ENCODE assay signal across 11 cellular contexts in genomic region chr7:143375298-143376034, GRCh38. TPM values are rescaled to one million over a fixed set of nuclear protein-coding genes. Genes with fewer than 3 reads are reported as not detected.
DNase-seq lines count a peak whose midpoint lies in the region; ATAC-seq and TF ChIP-seq lines count a peak whose summit lies in the region.
"Had no signal": no experiment of that assay in that cellular context is flagged by ENCODE, and none has a peak within 500 bp of the region (broad histone marks: within the 10 kb centered on the region; RNA-seq: fewer than 3 reads in every experiment).

No MANE protein-coding gene starts in this region.

- H3K4me3 ChIP-seq in CD4-positive, alpha-beta memory T cell (ENCODE audit: low read length in 2 of 2): peak overlapping the region in 1 of 2 donors; percentile 20
- no peak overlapping the region for H3K4me3 ChIP-seq in mucosa of descending colon
- H3K4me3 ChIP-seq: SJCRH30 had no signal

- DNase-seq in CD4-positive, alpha-beta memory T cell: peak; percentile 45 to 79 (median 51)
- DNase-seq in MV-4-11 (lab: John Stamatoyannopoulos, UW) (peak; percentile 92), activated T-helper 1 cell treated with Interleukin-2 at 50 U/mL for 16 hours (ENCODE audit: low read depth) (peak; percentile 25), mucosa of descending colon (peak in 1 of 3 donors; percentile 46), amygdala (lab: John Stamatoyannopoulos, UW) (no peak), NAMALWA (ENCODE audit: low spot score) (no peak)
- DNase-seq: cortex of kidney, midbrain, SJCRH30 had no signal

- H3K4me3 Mint-ChIP-seq in CD4-positive, alpha-beta memory T cell: peak overlapping the region in 7 of 8 donors; percentile 12 to 73 (median 47)

- no peaks in the 10 kb centered on the region for H3K36me3 ChIP-seq in CD4-positive, alpha-beta memory T cell (ENCODE audit: insufficient read depth, low read length)
- no peaks in the 10 kb centered on the region for H3K36me3 ChIP-seq in mucosa of descending colon (ENCODE audit: low read depth)
- H3K36me3 ChIP-seq: SJCRH30 had no signal

- H3K27me3 Mint-ChIP-seq in CD4-positive, alpha-beta memory T cell: no peaks in the 10 kb centered on the region

- intact Hi-C loops in CD4-positive, alpha-beta memory T cell (cut with micrococcal nuclease): loop anchor here (1.0 to 2.0 kb wide), 3 partner anchors 13 to 125 kb away; partner anchors contain the start of gene FAM131B
- intact Hi-C loops in mucosa of descending colon (cut with DNase I, micrococcal nuclease): loop anchor here in 1 of 2 donors (10.0 kb wide), 1 partner anchor 131 kb away; no protein-coding TSS in a partner anchor

- H3K9me3 ChIP-seq in CD4-positive, alpha-beta memory T cell (ENCODE audit: control insufficient read depth in 1 of 2, low read length in 2 of 2): no peaks in the 10 kb centered on the region
- no peaks in the 10 kb centered on the region for H3K9me3 ChIP-seq in mucosa of descending colon
- H3K9me3 ChIP-seq: SJCRH30 had no signal

- CTCF ChIA-PET in CD4-positive, alpha-beta memory T cell (lab: Charles Lee; ENCODE audit: partially characterized antibody): interaction anchor here (0.6 to 6.7 kb wide), 16 partner anchors 9 to 135 kb away, joined by 3 to 71 read pairs (median 5); partner anchors contain the start of genes EPHA1 and GSTK1

- H3K9me3 Mint-ChIP-seq in CD4-positive, alpha-beta memory T cell: peaks cover 0 to 2% (median 0%) of the 10 kb centered on the region in 8 donors

- no peaks in the 10 kb centered on the region for H3K27me3 ChIP-seq in CD4-positive, alpha-beta memory T cell (ENCODE audit: insufficient read depth, low read length)
- H3K27me3 ChIP-seq: SJCRH30 had no signal

- H3K4me1 Mint-ChIP-seq in CD4-positive, alpha-beta memory T cell: peaks cover 55 to 90% (median 71%) of the 10 kb centered on the region in 4 donors

- TF ChIP-seq CTCF in mucosa of descending colon (IDR thresholded peaks at IDR 0.05): no peak

- POLR2A ChIA-PET in CD4-positive, alpha-beta memory T cell (lab: Charles Lee; ENCODE audit: partially characterized antibody): interaction anchor here (0.6 to 3.0 kb wide), 28 partner anchors 9 to 578 kb away, joined by 3 to 37 read pairs (median 4); partner anchors contain the start of genes CASP2, EPHA1, FAM131B and GSTK1

- H3K27ac ChIP-seq in CD4-positive, alpha-beta memory T cell (ENCODE audit: low read depth, low read length): peak overlapping the region; percentile 62
- H3K27ac ChIP-seq: SJCRH30 had no signal

- H3K4me1 ChIP-seq in CD4-positive, alpha-beta memory T cell (ENCODE audit: insufficient read depth, low read length): peaks cover 64% of the 10 kb centered on the region
- H3K4me1 ChIP-seq in mucosa of descending colon (ENCODE audit: low read depth): peaks cover 16% of the 10 kb centered on the region

- H3K27ac Mint-ChIP-seq in CD4-positive, alpha-beta memory T cell: peak overlapping the region; percentile 86 to 99 (median 89)

- peaks cover 0 to 10% of the 10 kb centered on the region in 2 donors for H3K36me3 Mint-ChIP-seq in CD4-positive, alpha-beta memory T cell

- ATAC-seq in mucosa of descending colon (peak; percentile 15), GM18502 (IDR thresholded peaks at IDR 0.05; ENCODE audit: poor library complexity, unreplicated experiment) (no peak), GM18519 (IDR thresholded peaks at IDR 0.05; ENCODE audit: low FRiP score, unreplicated experiment) (no peak)

RNA-seq across cellular contexts. Expression of gene ZYX, which starts 5.7 kb away (rescaled TPM):
- 100 to 1,000 TPM; 145 to 148 TPM for total RNA-seq in CD4-positive, alpha-beta memory T cell
- 100 to 1,000 TPM in 1 of 2 donors, 10 to 100 TPM in 1; 55.7 to 145 TPM for polyA plus RNA-seq in CD4-positive, alpha-beta memory T cell
- 100 to 1,000 TPM in 2 of 3 donors, 10 to 100 TPM in 1; 49.0 to 203 (median 109) TPM for total RNA-seq in mucosa of descending colon

RNA-seq across cellular contexts. Expression of gene FAM131B, which starts 13.0 kb away (rescaled TPM):
- under 1 TPM; 0.61 to 0.97 TPM for total RNA-seq in CD4-positive, alpha-beta memory T cell
- polyA plus RNA-seq in CD4-positive, alpha-beta memory T cell: not detected
- 1 to 10 TPM in 2 of 3 donors, under 1 TPM in 1; 0.43 to 6.2 (median 1.6) TPM for total RNA-seq in mucosa of descending colon

RNA-seq across cellular contexts. Expression of gene EPHA1, which starts 33.2 kb away (rescaled TPM):
- total RNA-seq in CD4-positive, alpha-beta memory T cell: 10 to 100 TPM; 30.7 to 34.4 TPM
- 10 to 100 TPM in 1 of 2 donors, 1 to 10 TPM in 1; 4.2 to 14.4 TPM for polyA plus RNA-seq in CD4-positive, alpha-beta memory T cell
- 10 to 100 TPM in 2 of 3 donors, 1 to 10 TPM in 1; 9.1 to 19.6 (median 18.9) TPM for total RNA-seq in mucosa of descending colon

RNA-seq across cellular contexts. Expression of gene CLCN1, which starts 59.6 kb away (rescaled TPM):
- total RNA-seq in CD4-positive, alpha-beta memory T cell: not detected
- under 1 TPM in 1 of 2 donors, not detected in 1; 0.06 TPM for polyA plus RNA-seq in CD4-positive, alpha-beta memory T cell
- not detected for total RNA-seq in mucosa of descending colon
- total RNA-seq: SJCRH30 had no signal

Comparison
In these comparisons a context has a peak if more than half of its experiments do, and no peak if none do; other contexts are left out.
1. DNase-seq: peak in CD4-positive, alpha-beta memory T cell (5 of 5), MV-4-11 (single experiment) and activated T-helper 1 cell treated with Interleukin-2 at 50 U/mL for 16 hours (single experiment); none in amygdala (0 of 56) and NAMALWA (single experiment).